Comparison of ENCODE assay signal across 13 cellular contexts in genomic region chr11:17735823-17736772, GRCh38. TPM values are rescaled to one million over a fixed set of nuclear protein-coding genes. Genes with fewer than 3 reads are reported as not detected.
DNase-seq lines count a peak whose midpoint lies in the region; ATAC-seq, FAIRE-seq and TF ChIP-seq lines count a peak whose summit lies in the region.
"Had no signal": no experiment of that assay in that cellular context is flagged by ENCODE, and none has a peak within 500 bp of the region (broad histone marks: within the 10 kb centered on the region; RNA-seq: fewer than 3 reads in every experiment).

No MANE protein-coding gene starts in this region.

- H3K4me3 Mint-ChIP-seq in T-helper 17 cell, result peak overlapping the region; percentile 63
- H3K4me3 Mint-ChIP-seq: activated CD4-positive, alpha-beta T cell treated with anti-CD3 and anti-CD28 coated beads, Interleukin-2, amount 10 ng/mL, durations not matched to agents 7 days and 5 days had no signal

- intact Hi-C loops in Right ventricle myocardium inferior (cut with DNase I), result loop anchor here (10.0 kb wide), 1 partner anchor 109 kb away; no protein-coding TSS in a partner anchor
- intact Hi-C loops in right cardiac atrium (cut with DNase I), result no loop called here
- intact Hi-C loops in kidney (cut with DNase I), result no loop called here

- H3K9me3 ChIP-seq in right cardiac atrium (ENCODE audit: control insufficient read depth, low read length) (no peaks in the 10 kb centered on the region), T-helper 17 cell (ENCODE audit: control insufficient read depth, low read length, poor library complexity, severe bottlenecking) (no peaks in the 10 kb centered on the region), kidney (ENCODE audit: control insufficient read depth in 1 of 2, low read length in 2 of 2) (no peaks in the 10 kb centered on the region)
- H3K9me3 ChIP-seq: neutrophil had no signal

- DNase-seq in Right ventricle myocardium inferior (ENCODE audit: missing footprints) (peak; percentile 57), right cardiac atrium (no peak), T-helper 17 cell (no peak), kidney (peak; percentile 72), urothelium cell line (ENCODE audit: low spot score) (peak; percentile 58), GDM1 (lab: John Stamatoyannopoulos, UW) (no peak), NCI-H187 treated with DMSO at 0.1 percent for 48 hours (lab: John Stamatoyannopoulos, UW) (no peak), brain microvascular endothelial cell (no peak)
- DNase-seq: activated CD4-positive, alpha-beta T cell treated with anti-CD3 and anti-CD28 coated beads, Interleukin-2, amount 10 ng/mL, durations not matched to agents 7 days and 5 days; Karpas-422; PC-3 had no signal

- peaks cover 41% of the 10 kb centered on the region for H3K27me3 Mint-ChIP-seq in T-helper 17 cell

- no peak for TF ChIP-seq CTCF in kidney (IDR thresholded peaks at IDR 0.05; ENCODE audit: borderline replicate concordance, extremely low read depth, insufficient read depth)
- TF ChIP-seq CTCF in brain microvascular endothelial cell (IDR thresholded peaks at IDR 0.05; ENCODE audit: low read depth, low read length, missing control alignments), result no peak

- H3K4me1 Mint-ChIP-seq in T-helper 17 cell, result peaks cover 2% of the 10 kb centered on the region

- H3K36me3 ChIP-seq in kidney (ENCODE audit: control insufficient read depth in 1 of 2, insufficient read depth in 2 of 2, low read length in 2 of 2) (no peaks in the 10 kb centered on the region), brain microvascular endothelial cell (replicated peaks) (no peaks in the 10 kb centered on the region)
- H3K36me3 ChIP-seq: neutrophil had no signal

- 9% methylated on average over 113 of the region's 113 CpGs for WGBS in right cardiac atrium

- peaks cover 3% of the 10 kb centered on the region for H3K36me3 Mint-ChIP-seq in T-helper 17 cell (ENCODE audit: low read depth)

- FAIRE-seq in kidney (lab: Jason Lieb, UNC) (no peak), urothelium cell line (lab: Jason Lieb, UNC) (no peak)

- ATAC-seq in Right ventricle myocardium inferior (no peak), right cardiac atrium (no peak), T-helper 17 cell (no peak)

- H3K27me3 ChIP-seq in right cardiac atrium (ENCODE audit: control insufficient read depth, insufficient read depth) (no peaks in the 10 kb centered on the region), brain microvascular endothelial cell (replicated peaks) (peaks cover 36% of the 10 kb centered on the region)

- in situ Hi-C loops in brain microvascular endothelial cell (cut with HindIII; ENCODE audit: low pct_ligation_motif_present, low sequenced_read_pairs), result loop anchor here (25.0 kb wide), 1 partner anchor 251 kb away; no protein-coding TSS in a partner anchor

- H3K4me3 ChIP-seq in right cardiac atrium (ENCODE audit: low read length), result no peak overlapping the region
- H3K4me3 ChIP-seq in kidney (ENCODE audit: low read length in 2 of 2), result no peak overlapping the region
- no peak overlapping the region for H3K4me3 ChIP-seq in brain microvascular endothelial cell (ENCODE audit: low read depth, low read length)

- H3K9ac ChIP-seq in kidney (ENCODE audit: low read length in 2 of 2), result no peak overlapping the region

- peaks cover 4% of the 10 kb centered on the region for H3K4me1 ChIP-seq in right cardiac atrium (ENCODE audit: control insufficient read depth, insufficient read depth, low read length)
- H3K4me1 ChIP-seq in kidney (ENCODE audit: control insufficient read depth in 1 of 2, insufficient read depth in 1 of 2, low read depth in 1 of 2, low read length in 2 of 2), result peaks cover 0 to 2% of the 10 kb centered on the region in 2 donors

- no peak overlapping the region for H3K27ac Mint-ChIP-seq in T-helper 17 cell
- H3K27ac Mint-ChIP-seq: activated CD4-positive, alpha-beta T cell treated with anti-CD3 and anti-CD28 coated beads, Interleukin-2, amount 10 ng/mL, durations not matched to agents 7 days and 5 days had no signal

- no peak overlapping the region for H3K27ac ChIP-seq in right cardiac atrium (ENCODE audit: low read length)
- H3K27ac ChIP-seq in kidney (ENCODE audit: low read depth in 2 of 2, low read length in 2 of 2), result no peak overlapping the region
- no peak overlapping the region for H3K27ac ChIP-seq in brain microvascular endothelial cell
- H3K27ac ChIP-seq: neutrophil had no signal

RNA-seq across cellular contexts. Expression of gene KCNC1, which starts 1.5 kb away (rescaled TPM):
- total RNA-seq in Right ventricle myocardium inferior (not detected), right cardiac atrium (under 1 TPM in 2 of 4 donors, not detected in 2; 0.06 to 0.09 TPM), T-helper 17 cell (not detected), kidney (0.03 TPM)
- polyA plus RNA-seq in right cardiac atrium (0.16 TPM), kidney (ENCODE audit: insufficient read depth, low read depth, low replicate concordance) (not detected)
- total RNA-seq: activated CD4-positive, alpha-beta T cell treated with anti-CD3 and anti-CD28 coated beads, Interleukin-2, amount 10 ng/mL, durations not matched to agents 7 days and 5 days; glomerular endothelial cell; PC-3 had no signal

RNA-seq across cellular contexts. Expression of gene MYOD1, which starts 16.7 kb away (rescaled TPM):
- 0.27 TPM for total RNA-seq in Right ventricle myocardium inferior
- total RNA-seq in right cardiac atrium, result not detected
- not detected for polyA plus RNA-seq in right cardiac atrium
- total RNA-seq in T-helper 17 cell, result not detected
- total RNA-seq in kidney, result not detected
- not detected for polyA plus RNA-seq in kidney (ENCODE audit: insufficient read depth, low read depth, low replicate concordance)
- total RNA-seq: activated CD4-positive, alpha-beta T cell treated with anti-CD3 and anti-CD28 coated beads, Interleukin-2, amount 10 ng/mL, durations not matched to agents 7 days and 5 days; glomerular endothelial cell; PC-3 had no signal

Comparison
In these comparisons a context has a peak if more than half of its experiments do, and no peak if none do; other contexts are left out.
1. DNase-seq: peak in Right ventricle myocardium inferior (single experiment), kidney (single experiment) and urothelium cell line (single experiment); none in right cardiac atrium (0 of 3), T-helper 17 cell (0 of 3), GDM1 (single experiment), NCI-H187 treated with DMSO at 0.1 percent for 48 hours (single experiment) and brain microvascular endothelial cell (single experiment).